ENCODE assay signal across 8 cellular contexts in genomic region chr3:73100734-73101550, GRCh38. TPM values are rescaled to one million over a fixed set of nuclear protein-coding genes. Genes with fewer than 3 reads are reported as not detected.
A peak's percentile ranks its signal among the peaks of the same experiment; 100 is the strongest.
DNase-seq lines count a peak whose midpoint lies in the region; ATAC-seq and TF ChIP-seq lines count a peak whose summit lies in the region.

No MANE protein-coding gene starts in this region.

- no peaks in the 10 kb centered on the region for H3K27me3 Mint-ChIP-seq in activated naive CD8-positive, alpha-beta T cell treated with anti-CD3 and anti-CD28 coated beads, Interleukin-2, amount 50 U/mL, for 24 hours

- ATAC-seq in activated naive CD8-positive, alpha-beta T cell treated with anti-CD3 and anti-CD28 coated beads, Interleukin-2, amount 50 U/mL, for 24 hours = peak; percentile 81
- peak; percentile 88 to 91 for ATAC-seq in left cardiac atrium

- H3K4me3 ChIP-seq in GM06990 (replicated peaks; ENCODE audit: low read depth, low read length) = no peak overlapping the region

- no peaks in the 10 kb centered on the region for H3K36me3 Mint-ChIP-seq in activated naive CD8-positive, alpha-beta T cell treated with anti-CD3 and anti-CD28 coated beads, Interleukin-2, amount 50 U/mL, for 24 hours (ENCODE audit: low read depth)

- no peak overlapping the region for H3K27ac Mint-ChIP-seq in activated naive CD8-positive, alpha-beta T cell treated with anti-CD3 and anti-CD28 coated beads, Interleukin-2, amount 50 U/mL, for 24 hours

- intact Hi-C loops in left cardiac atrium (cut with DNase I) = loop anchor here (1.0 to 10.0 kb wide), 3 partner anchors 332 to 401 kb away; no protein-coding TSS in a partner anchor

- no peaks in the 10 kb centered on the region; the same call in 1 of the 2 replicates for H3K27me3 ChIP-seq in GM06990 (replicated peaks; ENCODE audit: control insufficient read depth, insufficient read depth, low read length)

- POLR2A ChIA-PET in HEK293T (lab: Yijun Ruan, JAX) = no interaction called here

- peak; percentile 91 for TF ChIP-seq CTCF in GM06990 (IDR thresholded peaks at IDR 0.05; ENCODE audit: insufficient read depth, low read length, poor library complexity, severe bottlenecking)

- CTCF ChIA-PET in HEK293T (lab: Yijun Ruan, JAX) = interaction anchor here (2.9 kb wide), 1 partner anchor 401 kb away, joined by 22 read pairs; no protein-coding TSS in a partner anchor

- no peaks in the 10 kb centered on the region for H3K36me3 ChIP-seq in GM06990 (ENCODE audit: control insufficient read depth, insufficient read depth, low read length)

- DNase-seq in GM06990 (ENCODE audit: extremely low read depth, insufficient read length) (no peak), HEK293T (ENCODE audit: extremely low spot score) (peak; percentile 88), NCI-H1092 (lab: John Stamatoyannopoulos, UW) (peak; percentile 72), SW 1271 (lab: John Stamatoyannopoulos, UW) (peak; percentile 21 to 30), left cardiac atrium (peak; percentile 84), putamen (ENCODE audit: low spot score) (peak; percentile 80), mesenteric fat pad (ENCODE audit: low spot score) (no peak)
- DNase-seq in activated naive CD8-positive, alpha-beta T cell treated with anti-CD3 and anti-CD28 coated beads, Interleukin-2, amount 50 U/mL, for 24 hours = peak; percentile 79

- no peaks in the 10 kb centered on the region for H3K9me3 Mint-ChIP-seq in activated naive CD8-positive, alpha-beta T cell treated with anti-CD3 and anti-CD28 coated beads, Interleukin-2, amount 50 U/mL, for 24 hours

- H3K4me1 Mint-ChIP-seq in activated naive CD8-positive, alpha-beta T cell treated with anti-CD3 and anti-CD28 coated beads, Interleukin-2, amount 50 U/mL, for 24 hours = no peaks in the 10 kb centered on the region

- H3K4me3 Mint-ChIP-seq in activated naive CD8-positive, alpha-beta T cell treated with anti-CD3 and anti-CD28 coated beads, Interleukin-2, amount 50 U/mL, for 24 hours = no peak overlapping the region

TF ChIP-seq in HEK293T, 16 proteins besides CTCF, POLR2A, EP300 and RAD21:
- no peak for TF ChIP-seq SUZ12 (IDR thresholded peaks at IDR 0.05)
- no peak for TF ChIP-seq SP1 (IDR thresholded peaks at IDR 0.05)
- no peak for TF ChIP-seq HDGF (IDR thresholded peaks at IDR 0.05; ENCODE audit: borderline replicate concordance)
- no peak for TF ChIP-seq TARDBP (IDR thresholded peaks at IDR 0.05)
- TF ChIP-seq L3MBTL2 (conservative IDR thresholded peaks at IDR 0.05) = no peak
- TF ChIP-seq NFRKB (IDR thresholded peaks at IDR 0.05) = no peak
- TF ChIP-seq FOXK2 (IDR thresholded peaks at IDR 0.05) = no peak
- no peak for TF ChIP-seq CTBP1 (IDR thresholded peaks at IDR 0.05; ENCODE audit: borderline replicate concordance)
- no peak for TF ChIP-seq FOXA1 (IDR thresholded peaks at IDR 0.05)
- no peak for TF ChIP-seq ELF4 (IDR thresholded peaks at IDR 0.05)
- TF ChIP-seq FOXM1 (IDR thresholded peaks at IDR 0.05; ENCODE audit: borderline replicate concordance) = no peak
- no peak for TF ChIP-seq ZNF384 (IDR thresholded peaks at IDR 0.05)
- TF ChIP-seq PKNOX1 (IDR thresholded peaks at IDR 0.05) = no peak

RNA-seq across cellular contexts. Expression of gene EBLN2, which starts 39.5 kb away (rescaled TPM):
- total RNA-seq in left cardiac atrium (1 to 10 TPM; 1.5 to 1.6 TPM), mesenteric fat pad (5.0 TPM)

Comparison
In these comparisons a context has a peak if more than half of its experiments do, and no peak if none do; other contexts are left out.
1. DNase-seq: peak in HEK293T (single experiment), NCI-H1092 (single experiment), SW 1271 (2 of 2), activated naive CD8-positive, alpha-beta T cell treated with anti-CD3 and anti-CD28 coated beads, Interleukin-2, amount 50 U/mL, for 24 hours (single experiment), left cardiac atrium (single experiment) and putamen (single experiment); none in GM06990 (single experiment) and mesenteric fat pad (single experiment).